14 cellular contexts compared by ENCODE assay signal in genomic region chr1:65339866-65340483, GRCh38. TPM values are rescaled to one million over a fixed set of nuclear protein-coding genes. Genes with fewer than 3 reads are reported as not detected.
A peak's percentile ranks its signal among the peaks of the same experiment; 100 is the strongest.
DNase-seq lines count a peak whose midpoint lies in the region; ATAC-seq and TF ChIP-seq lines count a peak whose summit lies in the region.
"Had no signal": no experiment of that assay in that cellular context is flagged by ENCODE, and none has a peak within 500 bp of the region (broad histone marks: within the 10 kb centered on the region; RNA-seq: fewer than 3 reads in every experiment).

No MANE protein-coding gene starts in this region.

- intact Hi-C loops in MCF 10A (cut with micrococcal nuclease), result loop anchor here (5.0 kb wide), 1 partner anchor 57 kb away; no protein-coding TSS in a partner anchor
- intact Hi-C loops in breast epithelium (cut with DNase I; ENCODE audit: low total_unique reads), result no loop called here

- TF ChIP-seq POLR2A in breast epithelium (IDR thresholded peaks at IDR 0.05), result no peak

- H3K36me3 ChIP-seq in breast epithelium, result no peaks in the 10 kb centered on the region
- no peaks in the 10 kb centered on the region for H3K36me3 ChIP-seq in SK-N-SH (replicated peaks in 1 of 2; ENCODE audit: control insufficient read depth in 1 of 2, insufficient read depth in 2 of 2, low read length in 1 of 2)

- CTCF ChIA-PET in MCF 10A (lab: Yijun Ruan, JAX), result interaction anchor here (0.6 to 1.1 kb wide), 5 partner anchors 11 to 73 kb away, joined by 3 to 4 read pairs (median 3); partner anchors contain the start of gene DNAJC6
- CTCF ChIA-PET in SK-N-SH (lab: Yijun Ruan, JAX), result interaction anchor here (1.5 kb wide), 1 partner anchor 37 kb away, joined by 3 read pairs; no protein-coding TSS in a partner anchor

- BruUV-seq in MCF 10A (replicated peaks; lab: Mats Ljungman, UMichigan), result no TSS peak

- peak; percentile 55 for DNase-seq in MCF 10A (ENCODE audit: unreplicated experiment)
- DNase-seq in breast epithelium (ENCODE audit: low spot score in 2 of 2), result no peak
- no peak for DNase-seq in SK-N-SH
- no peak for DNase-seq in epidermal melanocyte (ENCODE audit: insufficient read length, low spot score)
- DNase-seq in DMS153 (lab: John Stamatoyannopoulos, UW), result no peak
- no peak for DNase-seq in MV-4-11 (lab: John Stamatoyannopoulos, UW)
- DNase-seq: activated CD4-positive, CD25-positive, alpha-beta regulatory T cell treated with anti-CD3 and anti-CD28 coated beads, Interleukin-2, amount 50 U/mL, for 72 hours; activated naive CD8-positive, alpha-beta T cell treated with anti-CD3 and anti-CD28 coated beads for 36 hours; NCI-H1436 treated with DMSO at 0.1 percent for 48 hours; NCI-H526 had no signal

- H3K4me3 ChIP-seq in breast epithelium (no peak overlapping the region), SK-N-SH (ENCODE audit: low read depth in 2 of 2, low read length in 1 of 2) (no peak overlapping the region)

- no peaks in the 10 kb centered on the region for H3K79me2 ChIP-seq in SK-N-SH (ENCODE audit: insufficient read depth)

- H3K27me3 ChIP-seq in breast epithelium (no peaks in the 10 kb centered on the region), SK-N-SH (ENCODE audit: insufficient read depth) (no peaks in the 10 kb centered on the region)

- H3K4me1 Mint-ChIP-seq in MCF 10A (ENCODE audit: insufficient read depth, unreplicated experiment), result peaks cover 23% of the 10 kb centered on the region
- H3K4me1 Mint-ChIP-seq: activated naive CD8-positive, alpha-beta T cell treated with anti-CD3 and anti-CD28 coated beads for 36 hours had no signal

- WGBS in SK-N-SH (ENCODE audit: low lambda C conversion rate), result 74% methylated on average over 3 of the region's 3 CpGs

- H2AFZ ChIP-seq in SK-N-SH (ENCODE audit: low read depth), result no peak overlapping the region

- H3K27ac ChIP-seq in breast epithelium, result no peak overlapping the region
- no peak overlapping the region for H3K27ac ChIP-seq in SK-N-SH (ENCODE audit: low read depth in 2 of 2, low read length in 1 of 2)

- no peaks in the 10 kb centered on the region for H3F3A ChIP-seq in SK-N-SH (replicated peaks; ENCODE audit: insufficient read depth)

- POLR2A ChIA-PET in MCF 10A (lab: Yijun Ruan, JAX) (interaction anchor here (0.6 kb wide), 1 partner anchor 17 kb away, joined by 3 read pairs; no protein-coding TSS in a partner anchor), SK-N-SH (lab: Yijun Ruan, JAX) (no interaction called here)

- no peaks in the 10 kb centered on the region for H3K36me3 Mint-ChIP-seq in MCF 10A (ENCODE audit: insufficient read depth, unreplicated experiment)
- H3K36me3 Mint-ChIP-seq: activated naive CD8-positive, alpha-beta T cell treated with anti-CD3 and anti-CD28 coated beads for 36 hours had no signal

- no peak overlapping the region for H3K4me2 ChIP-seq in SK-N-SH

- H3K27me3 Mint-ChIP-seq in MCF 10A (ENCODE audit: insufficient read depth, unreplicated experiment), result no peaks in the 10 kb centered on the region
- H3K27me3 Mint-ChIP-seq: activated naive CD8-positive, alpha-beta T cell treated with anti-CD3 and anti-CD28 coated beads for 36 hours had no signal

- no peak overlapping the region for H3K27ac Mint-ChIP-seq in MCF 10A (ENCODE audit: low read depth, unreplicated experiment)
- H3K27ac Mint-ChIP-seq: activated naive CD8-positive, alpha-beta T cell treated with anti-CD3 and anti-CD28 coated beads for 36 hours; mesothelial cell of epicardium; T-helper 1 cell treated with Interleukin-12 subunit alpha and Interleukin-12 subunit beta and Interleukin-4 antibody, amounts not matched to agents 30 μg/mL and 1 μg/mL, for 36 hours had no signal

- ATAC-seq in esophagus mucosa (peak; percentile 70), HG03039 (IDR thresholded peaks at IDR 0.05; ENCODE audit: unreplicated experiment) (no peak)

- TF ChIP-seq EP300 in SK-N-SH (IDR thresholded peaks at IDR 0.05; ENCODE audit: borderline replicate concordance in 1 of 2, low read depth in 1 of 2, low read length in 1 of 2), result no peak

- H3K9me3 ChIP-seq in breast epithelium, result no peaks in the 10 kb centered on the region
- no peaks in the 10 kb centered on the region for H3K9me3 ChIP-seq in SK-N-SH

- no peak overlapping the region for H3K9ac ChIP-seq in SK-N-SH

- TF ChIP-seq CTCF in MCF 10A (IDR thresholded peaks at IDR 0.05; ENCODE audit: unreplicated experiment) (no peak), breast epithelium (IDR thresholded peaks at IDR 0.05) (no peak), SK-N-SH (IDR thresholded peaks at IDR 0.05) (no peak)

- no peaks in the 10 kb centered on the region for H4K20me1 ChIP-seq in SK-N-SH (ENCODE audit: insufficient read depth)

- H3K9me2 ChIP-seq in SK-N-SH, result no peaks in the 10 kb centered on the region

- H3K4me3 Mint-ChIP-seq in MCF 10A (ENCODE audit: unreplicated experiment), result no peak overlapping the region
- H3K4me3 Mint-ChIP-seq: activated naive CD8-positive, alpha-beta T cell treated with anti-CD3 and anti-CD28 coated beads for 36 hours; mesothelial cell of epicardium; T-helper 1 cell treated with Interleukin-12 subunit alpha and Interleukin-12 subunit beta and Interleukin-4 antibody, amounts not matched to agents 30 μg/mL and 1 μg/mL, for 36 hours had no signal

- H3K4me1 ChIP-seq in breast epithelium (no peaks in the 10 kb centered on the region), SK-N-SH (ENCODE audit: control insufficient read depth in 1 of 2, insufficient read depth in 2 of 2, low read depth in 1 of 2, low read length in 1 of 2) (peaks cover 0 to 14% of the 10 kb centered on the region in 2 experiments; a peak in 1 of 4 replicates)

- no peak for TF ChIP-seq RAD21 in SK-N-SH (IDR thresholded peaks at IDR 0.05; ENCODE audit: low read length)

- H3K9me3 Mint-ChIP-seq in MCF 10A (ENCODE audit: unreplicated experiment), result peaks cover 6% of the 10 kb centered on the region
- H3K9me3 Mint-ChIP-seq: activated naive CD8-positive, alpha-beta T cell treated with anti-CD3 and anti-CD28 coated beads for 36 hours; T-helper 1 cell treated with Interleukin-12 subunit alpha and Interleukin-12 subunit beta and Interleukin-4 antibody, amounts not matched to agents 30 μg/mL and 1 μg/mL, for 36 hours had no signal

TF ChIP-seq in SK-N-SH, 30 proteins besides CTCF, POLR2A, EP300 and RAD21 (continues in another document):
- TF ChIP-seq TCF12 (IDR thresholded peaks at IDR 0.05) (no peak), CHD2 (IDR thresholded peaks at IDR 0.05; ENCODE audit: low read length, partially characterized antibody) (no peak), ZBTB33 (IDR thresholded peaks at IDR 0.05; ENCODE audit: borderline replicate concordance, low read depth) (no peak), IRF3 (IDR thresholded peaks at IDR 0.05; ENCODE audit: low read depth, low read length) (no peak), REST (IDR thresholded peaks at IDR 0.05; ENCODE audit: low read depth, low read length) (peak; percentile 92), JUND (IDR thresholded peaks at IDR 0.05) (peak; percentile 29; the same call in 1 of the 2 replicates)

RNA-seq across cellular contexts. Expression of gene DNAJC6, which starts 30.6 kb away (rescaled TPM):
- total RNA-seq in MCF 10A (2022) (7.9 and 8.4 TPM in 2 replicates), breast epithelium (1 to 10 TPM in 2 of 3 donors, under 1 TPM in 1; 0.96 to 6.2 (median 4.2) TPM), esophagus mucosa (0.20 TPM)
- 1.9 and 2.5 TPM in 2 replicates for polyA plus RNA-seq in SK-N-SH (2012; rRNA removed)
- 1.9 and 2.1 TPM in 2 replicates for polyA plus RNA-seq in SK-N-SH (2012; cell fraction: cytosol; rRNA removed)
- polyA plus RNA-seq in SK-N-SH (2012; cell fraction: nucleus; rRNA removed), result 1.8 and 3.2 TPM in 2 replicates
